11 cellular contexts compared by ENCODE assay signal in genomic region chr6:81491486-81492101, GRCh38.
A peak's percentile ranks its signal among the peaks of the same experiment; 100 is the strongest.
DNase-seq lines count a peak whose midpoint lies in the region; ATAC-seq, FAIRE-seq and TF ChIP-seq lines count a peak whose summit lies in the region.
"Had no signal": no experiment of that assay in that cellular context is flagged by ENCODE, and none has a peak within 500 bp of the region (broad histone marks: within the 10 kb centered on the region; RNA-seq: fewer than 3 reads in every experiment).

No MANE protein-coding gene starts in this region.

- peak; percentile 3 for DNase-seq in HuH-7.5 (ENCODE audit: low spot score)
- DNase-seq in choroid plexus epithelial cell (ENCODE audit: low read depth), result peak; percentile 18
- DNase-seq in urothelium cell line (ENCODE audit: low spot score), result no peak
- DNase-seq in sciatic nerve (ENCODE audit: low spot score), result no peak
- DNase-seq in GM19240 (ENCODE audit: insufficient read length, low spot score), result no peak
- DNase-seq: CD8-positive, alpha-beta T cell; COR-L47; H7 had no signal

- no peaks in the 10 kb centered on the region for H3K27me3 ChIP-seq in liver (ENCODE audit: control insufficient read depth in 4 of 4, insufficient read depth in 4 of 4, low read length in 3 of 4)

- H3K4me1 ChIP-seq in liver (ENCODE audit: control insufficient read depth in 4 of 4, insufficient read depth in 4 of 4, low read length in 3 of 4), result peaks cover 1 to 12% (median 3%) of the 10 kb centered on the region in 4 donors

- no peaks in the 10 kb centered on the region for H3K36me3 ChIP-seq in liver (ENCODE audit: control insufficient read depth in 4 of 4, insufficient read depth in 3 of 4, low read depth in 1 of 4, low read length in 3 of 4)

- no peak for ATAC-seq in sciatic nerve
- ATAC-seq: CD8-positive, alpha-beta T cell; GM23338 had no signal

- FAIRE-seq in urothelium cell line (lab: Jason Lieb, UNC), result no peak
- FAIRE-seq: GM12891 had no signal

- peak overlapping the region in 1 of 2 donors; percentile 38 for H3K9ac ChIP-seq in liver (ENCODE audit: low read depth in 1 of 2, low read length in 2 of 2)

- H3K27ac ChIP-seq in liver (ENCODE audit: low read depth in 1 of 2, low read length in 2 of 2), result peak overlapping the region in 1 of 2 donors; percentile 53

- no peaks in the 10 kb centered on the region for H3K9me3 ChIP-seq in liver (ENCODE audit: control insufficient read depth in 4 of 4, low read length in 3 of 4)

- TF ChIP-seq CTCF in choroid plexus epithelial cell (conservative IDR thresholded peaks at IDR 0.05; ENCODE audit: low read depth, low read length) (no peak), liver (IDR thresholded peaks at IDR 0.05; ENCODE audit: low read depth, low read length, missing input control) (no peak)

- TF ChIP-seq RAD21 in liver (IDR thresholded peaks at IDR 0.05), result no peak

- intact Hi-C loops in sciatic nerve (cut with DNase I), result no loop called here

- no peak overlapping the region for H3K4me3 ChIP-seq in choroid plexus epithelial cell (ENCODE audit: low read depth, low read length)
- H3K4me3 ChIP-seq in liver (ENCODE audit: low read depth in 1 of 3, low read length in 3 of 3), result no peak overlapping the region
- H3K4me3 ChIP-seq: GM23338 had no signal

TF ChIP-seq in liver, 16 proteins besides CTCF, POLR2A, EP300 and RAD21:
- TF ChIP-seq YY1 (IDR thresholded peaks at IDR 0.05), result peak; percentile 24
- TF ChIP-seq RXRA (IDR thresholded peaks at IDR 0.05), result peak; percentile 9 to 43
- TF ChIP-seq SP1 (IDR thresholded peaks at IDR 0.05), result peak; percentile 74
- TF ChIP-seq GABPA (IDR thresholded peaks at IDR 0.05 in 1 of 2, conservative IDR thresholded peaks at IDR 0.05 in 1 of 2), result no peak
- TF ChIP-seq HNF4A (conservative IDR thresholded peaks at IDR 0.05), result peak; percentile 87 to 89
- TF ChIP-seq HNF4G (IDR thresholded peaks at IDR 0.05), result peak; percentile 50
- TF ChIP-seq REST (IDR thresholded peaks at IDR 0.05), result peak; percentile 23
- no peak for TF ChIP-seq TAF1 (conservative IDR thresholded peaks at IDR 0.05)
- peak in 1 of 2 donors; percentile 41 for TF ChIP-seq JUND (IDR thresholded peaks at IDR 0.05)
- TF ChIP-seq FOXA2 (IDR thresholded peaks at IDR 0.05), result peak; percentile 76
- TF ChIP-seq FOXA1 (IDR thresholded peaks at IDR 0.05), result peak; percentile 72
- no peak for TF ChIP-seq NR2F2 (IDR thresholded peaks at IDR 0.05)

Comparison
In these comparisons a context has a peak if more than half of its experiments do, and no peak if none do; other contexts are left out.
1. DNase-seq: peak in HuH-7.5 (single experiment) and choroid plexus epithelial cell (single experiment); none in urothelium cell line (single experiment), sciatic nerve (single experiment) and GM19240 (single experiment).